28 cellular contexts compared by ENCODE assay signal in the genomic region with DNA sequence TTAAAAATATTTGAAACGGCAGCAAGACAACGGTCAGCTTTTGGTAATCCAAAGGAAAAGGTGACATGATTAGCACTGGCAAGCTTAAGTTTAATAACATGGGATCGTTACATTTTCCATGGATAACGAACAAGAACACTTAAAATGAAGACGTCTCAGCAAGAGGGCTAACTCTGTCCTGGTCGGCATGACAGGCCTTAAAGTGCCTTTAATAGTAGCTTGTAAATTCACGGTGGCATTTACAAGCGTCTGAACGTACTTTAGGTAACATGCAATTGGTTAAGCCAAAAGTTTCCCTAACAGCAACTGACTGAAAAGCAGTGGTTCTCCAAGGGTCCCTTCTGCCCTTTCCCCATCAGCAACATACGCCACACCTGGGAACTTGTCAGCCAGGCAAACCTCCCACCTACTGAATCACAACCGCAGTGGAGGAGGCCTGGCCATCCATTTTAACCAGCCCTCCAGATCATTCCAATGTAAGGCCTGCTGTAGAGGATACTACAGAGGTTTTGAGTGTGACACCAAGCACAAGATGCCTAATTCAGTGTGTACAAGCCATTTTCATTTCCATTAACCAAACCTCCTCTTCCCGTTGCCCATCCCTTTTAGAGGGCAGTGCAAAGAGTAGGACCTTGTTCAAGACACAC. TPM values are rescaled to one million over a fixed set of nuclear protein-coding genes. Genes with fewer than 3 reads are reported as not detected.
"Had no signal": no experiment of that assay in that cellular context is flagged by ENCODE, and none has a peak within 500 bp of the region (broad histone marks: within the 10 kb centered on the region; RNA-seq: fewer than 3 reads in every experiment).

No MANE protein-coding gene starts in this region.

- H3K27me3 ChIP-seq: vagina had no signal

- H3K9ac ChIP-seq: neural progenitor cell, parathyroid adenoma had no signal

- H3K4me3 ChIP-seq: coronary artery, gastrocnemius medialis, lung, mucosa of descending colon, neural progenitor cell, right atrium auricular region, smooth muscle cell, suprapubic skin, transverse colon, vagina had no signal

- H3K9me3 ChIP-seq: gastrocnemius medialis, mucosa of descending colon, right atrium auricular region, suprapubic skin, transverse colon, vagina had no signal

- H3K36me3 ChIP-seq: gastrocnemius medialis, neural progenitor cell, right atrium auricular region, suprapubic skin, transverse colon, vagina had no signal

- H3K4me2 ChIP-seq: neural progenitor cell, smooth muscle cell had no signal

- H3K27ac ChIP-seq: coronary artery, gastrocnemius medialis, neural progenitor cell, parathyroid adenoma, right atrium auricular region, suprapubic skin, transverse colon, vagina had no signal

- ATAC-seq: gastrocnemius medialis; left lobe of liver; mucosa of descending colon; naive thymus-derived CD4-positive, alpha-beta T cell; sciatic nerve; stimulated activated naive CD8-positive, alpha-beta T cell treated with anti-CD3 and anti-CD28 coated beads, Interleukin-15, amount 100 ng/mL, for 72 hours had no signal

- H3K79me2 ChIP-seq: parathyroid adenoma had no signal

- H3K4me1 ChIP-seq: neural progenitor cell, parathyroid adenoma had no signal

- DNase-seq: dermis blood vessel endothelial cell; effector memory CD4-positive, alpha-beta T cell; erythroblast; gastrocnemius medialis; head of caudate nucleus; kidney; mesenchymal stem cell; mucosa of descending colon; naive thymus-derived CD4-positive, alpha-beta T cell; stimulated activated CD4-positive, alpha-beta T cell treated with anti-CD3 and anti-CD28 coated beads, Interleukin-12 subunit alpha, Interleukin-12 subunit beta, amount 100 ng/mL, for 4 hours; stimulated activated CD4-positive, alpha-beta T cell treated with anti-CD3 and anti-CD28 coated beads, Interleukin-1b, Interleukin-23, amount 100 ng/mL, for 48 hours; stimulated activated CD4-positive, alpha-beta T cell treated with anti-CD3 and anti-CD28 coated beads, Interleukin-4, amount 100 ng/mL, for 1 hour; stimulated activated CD8-positive, alpha-beta memory T cell treated with anti-CD3 and anti-CD28 coated beads, Interleukin-4, amount 100 ng/mL, for 48 hours; stimulated activated naive CD4-positive, alpha-beta T cell; stimulated activated naive CD8-positive, alpha-beta T cell treated with anti-CD3 and anti-CD28 coated beads, Interleukin-15, amount 100 ng/mL, for 72 hours; transverse colon had no signal

- H2AFZ ChIP-seq: neural progenitor cell, parathyroid adenoma had no signal

RNA-seq across cellular contexts. Expression of gene TGFA, which starts 4.4 kb away (rescaled TPM):
- total RNA-seq: fibroblast of villous mesenchyme, osteoblast had no signal
